9 cellular contexts compared by ENCODE assay signal in genomic region chr2:25566094-25566493, GRCh38.
"Had no signal": no experiment of that assay in that cellular context is flagged by ENCODE, and none has a peak within 500 bp of the region (broad histone marks: within the 10 kb centered on the region; RNA-seq: fewer than 3 reads in every experiment).

No MANE protein-coding gene starts in this region.

- H3K36me3 ChIP-seq: neutrophil, right atrium auricular region, transverse colon had no signal

- H3K27me3 ChIP-seq: dorsolateral prefrontal cortex, neutrophil, right atrium auricular region, transverse colon had no signal

- DNase-seq: activated CD4-positive, alpha-beta T cell treated with anti-CD3 and anti-CD28 coated beads for 36 hours; activated CD8-positive, alpha-beta memory T cell treated with anti-CD3 and anti-CD28 coated beads, Interleukin-2, amount 50 U/mL, for 48 hours; dorsolateral prefrontal cortex; stimulated activated naive CD4-positive, alpha-beta T cell had no signal

- H3K27ac Mint-ChIP-seq: activated CD4-positive, alpha-beta T cell treated with anti-CD3 and anti-CD28 coated beads for 36 hours had no signal

- ATAC-seq: activated CD4-positive, alpha-beta T cell treated with anti-CD3 and anti-CD28 coated beads for 36 hours had no signal

- H3K9me3 ChIP-seq: neutrophil, right atrium auricular region, transverse colon had no signal

- H3K4me1 ChIP-seq: right atrium auricular region had no signal

- H3K36me3 Mint-ChIP-seq: mesothelial cell of epicardium had no signal

- H3K4me3 Mint-ChIP-seq: activated CD4-positive, alpha-beta T cell treated with anti-CD3 and anti-CD28 coated beads for 36 hours; activated CD8-positive, alpha-beta T cell treated with anti-CD3 and anti-CD28 coated beads, Interleukin-2, amount 10 ng/mL, durations not matched to agents 7 days and 5 days; mesothelial cell of epicardium had no signal

- H3K27ac ChIP-seq: neutrophil, right atrium auricular region, transverse colon had no signal

- H3K4me3 ChIP-seq: dorsolateral prefrontal cortex, right atrium auricular region, transverse colon had no signal

- H3K9me3 Mint-ChIP-seq: mesothelial cell of epicardium had no signal

- H3K27me3 Mint-ChIP-seq: activated CD4-positive, alpha-beta T cell treated with anti-CD3 and anti-CD28 coated beads for 36 hours had no signal
